Comparison of ENCODE assay signal across 8 cellular contexts in genomic region chr17:82881900-82882714, GRCh38. TPM values are rescaled to one million over a fixed set of nuclear protein-coding genes. Genes with fewer than 3 reads are reported as not detected.
DNase-seq lines count a peak whose midpoint lies in the region; ATAC-seq lines count a peak whose summit lies in the region.

No MANE protein-coding gene starts in this region.

- peaks cover 9 to 34% of the 10 kb centered on the region in 2 donors for H3K36me3 Mint-ChIP-seq in activated naive CD4-positive, alpha-beta T cell treated with anti-CD3 and anti-CD28 coated beads, Interleukin-2, amount 50 U/mL, for 72 hours
- H3K36me3 Mint-ChIP-seq in immature natural killer cell, result peaks cover 0 to 22% (median 22%) of the 10 kb centered on the region in 3 donors

- peaks cover 16 to 39% (median 33%) of the 10 kb centered on the region in 3 donors for H3K27me3 Mint-ChIP-seq in immature natural killer cell (ENCODE audit: low read depth in 3 of 3)

- H3K9me3 Mint-ChIP-seq in activated naive CD4-positive, alpha-beta T cell treated with anti-CD3 and anti-CD28 coated beads, Interleukin-2, amount 50 U/mL, for 72 hours, result no peaks in the 10 kb centered on the region
- H3K9me3 Mint-ChIP-seq in immature natural killer cell, result no peaks in the 10 kb centered on the region

- DNase-seq in HT-29 (ENCODE audit: low spot score) (peak; percentile 71), immature natural killer cell (no peak), smooth muscle cell of the brain vasculature (ENCODE audit: low read depth, low spot score) (peak; percentile 68), GF-D8 (lab: John Stamatoyannopoulos, UW) (no peak)
- no peak for DNase-seq in activated naive CD4-positive, alpha-beta T cell treated with anti-CD3 and anti-CD28 coated beads, Interleukin-2, amount 50 U/mL, for 72 hours (ENCODE audit: low spot score in 2 of 2)

- peak overlapping the region; percentile 81 to 87 (median 85) for H3K4me3 Mint-ChIP-seq in immature natural killer cell

- ATAC-seq in activated naive CD4-positive, alpha-beta T cell treated with anti-CD3 and anti-CD28 coated beads, Interleukin-2, amount 50 U/mL, for 72 hours, result no peak
- ATAC-seq in HG02642 (IDR thresholded peaks at IDR 0.05; ENCODE audit: poor library complexity, unreplicated experiment) (no peak), HG02763 (IDR thresholded peaks at IDR 0.05; ENCODE audit: unreplicated experiment) (no peak), GM18511 (IDR thresholded peaks at IDR 0.05; ENCODE audit: unreplicated experiment) (no peak)

- H3K27ac Mint-ChIP-seq in activated naive CD4-positive, alpha-beta T cell treated with anti-CD3 and anti-CD28 coated beads, Interleukin-2, amount 50 U/mL, for 72 hours, result peak overlapping the region; percentile 75 to 78
- H3K27ac Mint-ChIP-seq in immature natural killer cell, result peak overlapping the region; percentile 95 to 100 (median 99)

- peaks cover 84 to 86% of the 10 kb centered on the region in 2 donors for H3K4me1 Mint-ChIP-seq in immature natural killer cell

RNA-seq across cellular contexts. Expression of gene ZNF750, which starts 42.3 kb away (rescaled TPM):
- 0.05 TPM in 1 of 2 replicates, not detected in the other for total RNA-seq in HT-29 (2014; rRNA removed; shearing (Covaris generic))
- total RNA-seq in activated naive CD4-positive, alpha-beta T cell treated with anti-CD3 and anti-CD28 coated beads, Interleukin-2, amount 50 U/mL, for 72 hours, result not detected
- under 1 TPM in 1 of 3 donors, not detected in 2; 0.11 TPM for polyA plus RNA-seq in immature natural killer cell

Comparison
In these comparisons a context has a peak if more than half of its experiments do, and no peak if none do; other contexts are left out.
1. DNase-seq: peak in HT-29 (single experiment) and smooth muscle cell of the brain vasculature (single experiment); none in activated naive CD4-positive, alpha-beta T cell treated with anti-CD3 and anti-CD28 coated beads, Interleukin-2, amount 50 U/mL, for 72 hours (0 of 2), immature natural killer cell (0 of 3) and GF-D8 (single experiment).